1 cellular context compared by ENCODE assay signal in the genomic region with DNA sequence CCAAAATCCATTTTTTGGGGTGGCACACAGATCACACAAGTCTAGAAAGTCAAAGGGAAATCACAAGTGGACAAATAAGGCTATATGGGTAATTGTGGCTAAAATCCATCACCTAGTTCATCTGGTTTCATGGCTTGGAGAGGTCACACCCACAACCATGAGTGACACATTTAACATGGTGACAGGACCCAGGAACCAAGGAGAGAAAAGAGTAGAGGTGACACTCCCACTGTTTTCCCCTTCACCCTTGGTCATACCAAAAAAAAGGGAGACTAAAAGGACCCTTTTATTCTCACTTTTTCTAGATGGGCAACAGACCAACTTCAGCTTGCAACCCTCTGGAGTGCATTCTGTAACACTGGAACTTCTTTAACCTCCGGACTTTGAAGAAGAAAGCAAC.
TF ChIP-seq lines count a peak whose summit lies in the region.

No MANE protein-coding gene starts in this region.

TF ChIP-seq in GM23338, 12 proteins besides CTCF, POLR2A, EP300 and RAD21 (continued from another document):
- TF ChIP-seq, protein P1, sequence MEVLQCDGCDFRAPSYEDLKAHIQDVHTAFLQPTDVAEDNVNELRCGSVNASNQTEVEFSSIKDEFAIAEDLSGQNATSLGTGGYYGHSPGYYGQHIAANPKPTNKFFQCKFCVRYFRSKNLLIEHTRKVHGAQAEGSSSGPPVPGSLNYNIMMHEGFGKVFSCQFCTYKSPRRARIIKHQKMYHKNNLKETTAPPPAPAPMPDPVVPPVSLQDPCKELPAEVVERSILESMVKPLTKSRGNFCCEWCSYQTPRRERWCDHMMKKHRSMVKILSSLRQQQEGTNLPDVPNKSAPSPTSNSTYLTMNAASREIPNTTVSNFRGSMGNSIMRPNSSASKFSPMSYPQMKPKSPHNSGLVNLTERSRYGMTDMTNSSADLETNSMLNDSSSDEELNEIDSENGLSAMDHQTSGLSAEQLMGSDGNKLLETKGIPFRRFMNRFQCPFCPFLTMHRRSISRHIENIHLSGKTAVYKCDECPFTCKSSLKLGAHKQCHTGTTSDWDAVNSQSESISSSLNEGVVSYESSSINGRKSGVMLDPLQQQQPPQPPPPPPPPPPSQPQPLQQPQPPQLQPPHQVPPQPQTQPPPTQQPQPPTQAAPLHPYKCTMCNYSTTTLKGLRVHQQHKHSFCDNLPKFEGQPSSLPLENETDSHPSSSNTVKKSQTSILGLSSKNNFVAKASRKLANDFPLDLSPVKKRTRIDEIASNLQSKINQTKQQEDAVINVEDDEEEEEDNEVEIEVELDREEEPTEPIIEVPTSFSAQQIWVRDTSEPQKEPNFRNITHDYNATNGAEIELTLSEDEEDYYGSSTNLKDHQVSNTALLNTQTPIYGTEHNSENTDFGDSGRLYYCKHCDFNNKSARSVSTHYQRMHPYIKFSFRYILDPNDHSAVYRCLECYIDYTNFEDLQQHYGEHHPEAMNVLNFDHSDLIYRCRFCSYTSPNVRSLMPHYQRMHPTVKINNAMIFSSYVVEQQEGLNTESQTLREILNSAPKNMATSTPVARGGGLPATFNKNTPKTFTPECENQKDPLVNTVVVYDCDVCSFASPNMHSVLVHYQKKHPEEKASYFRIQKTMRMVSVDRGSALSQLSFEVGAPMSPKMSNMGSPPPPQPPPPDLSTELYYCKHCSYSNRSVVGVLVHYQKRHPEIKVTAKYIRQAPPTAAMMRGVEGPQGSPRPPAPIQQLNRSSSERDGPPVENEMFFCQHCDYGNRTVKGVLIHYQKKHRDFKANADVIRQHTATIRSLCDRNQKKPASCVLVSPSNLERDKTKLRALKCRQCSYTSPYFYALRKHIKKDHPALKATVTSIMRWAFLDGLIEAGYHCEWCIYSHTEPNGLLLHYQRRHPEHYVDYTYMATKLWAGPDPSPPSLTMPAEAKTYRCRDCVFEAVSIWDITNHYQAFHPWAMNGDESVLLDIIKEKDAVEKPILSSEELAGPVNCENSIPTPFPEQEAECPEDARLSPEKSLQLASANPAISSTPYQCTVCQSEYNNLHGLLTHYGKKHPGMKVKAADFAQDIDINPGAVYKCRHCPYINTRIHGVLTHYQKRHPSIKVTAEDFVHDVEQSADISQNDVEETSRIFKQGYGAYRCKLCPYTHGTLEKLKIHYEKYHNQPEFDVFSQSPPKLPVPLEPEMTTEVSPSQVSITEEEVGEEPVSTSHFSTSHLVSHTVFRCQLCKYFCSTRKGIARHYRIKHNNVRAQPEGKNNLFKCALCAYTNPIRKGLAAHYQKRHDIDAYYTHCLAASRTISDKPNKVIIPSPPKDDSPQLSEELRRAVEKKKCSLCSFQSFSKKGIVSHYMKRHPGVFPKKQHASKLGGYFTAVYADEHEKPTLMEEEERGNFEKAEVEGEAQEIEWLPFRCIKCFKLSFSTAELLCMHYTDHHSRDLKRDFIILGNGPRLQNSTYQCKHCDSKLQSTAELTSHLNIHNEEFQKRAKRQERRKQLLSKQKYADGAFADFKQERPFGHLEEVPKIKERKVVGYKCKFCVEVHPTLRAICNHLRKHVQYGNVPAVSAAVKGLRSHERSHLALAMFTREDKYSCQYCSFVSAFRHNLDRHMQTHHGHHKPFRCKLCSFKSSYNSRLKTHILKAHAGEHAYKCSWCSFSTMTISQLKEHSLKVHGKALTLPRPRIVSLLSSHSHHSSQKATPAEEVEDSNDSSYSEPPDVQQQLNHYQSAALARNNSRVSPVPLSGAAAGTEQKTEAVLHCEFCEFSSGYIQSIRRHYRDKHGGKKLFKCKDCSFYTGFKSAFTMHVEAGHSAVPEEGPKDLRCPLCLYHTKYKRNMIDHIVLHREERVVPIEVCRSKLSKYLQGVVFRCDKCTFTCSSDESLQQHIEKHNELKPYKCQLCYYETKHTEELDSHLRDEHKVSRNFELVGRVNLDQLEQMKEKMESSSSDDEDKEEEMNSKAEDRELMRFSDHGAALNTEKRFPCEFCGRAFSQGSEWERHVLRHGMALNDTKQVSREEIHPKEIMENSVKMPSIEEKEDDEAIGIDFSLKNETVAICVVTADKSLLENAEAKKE (CRISPR knock-in tag; IDR thresholded peaks at IDR 0.05) = no peak
- TF ChIP-seq NANOG (IDR thresholded peaks at IDR 0.05; ENCODE audit: borderline replicate concordance) (no peak), CREB1 (CRISPR knock-in tag; IDR thresholded peaks at IDR 0.05; ENCODE audit: low read depth) (no peak), EZH2phosphoT487 (IDR thresholded peaks at IDR 0.05; ENCODE audit: unreplicated experiment) (no peak), ETS1 (IDR thresholded peaks at IDR 0.05) (no peak), STAT1 (IDR thresholded peaks at IDR 0.05; ENCODE audit: unreplicated experiment) (no peak), ZNF114 (CRISPR knock-in tag; IDR thresholded peaks at IDR 0.05) (no peak), EZH2 (IDR thresholded peaks at IDR 0.05; ENCODE audit: low read depth, unreplicated experiment) (no peak)
- TF ChIP-seq, protein P2, sequence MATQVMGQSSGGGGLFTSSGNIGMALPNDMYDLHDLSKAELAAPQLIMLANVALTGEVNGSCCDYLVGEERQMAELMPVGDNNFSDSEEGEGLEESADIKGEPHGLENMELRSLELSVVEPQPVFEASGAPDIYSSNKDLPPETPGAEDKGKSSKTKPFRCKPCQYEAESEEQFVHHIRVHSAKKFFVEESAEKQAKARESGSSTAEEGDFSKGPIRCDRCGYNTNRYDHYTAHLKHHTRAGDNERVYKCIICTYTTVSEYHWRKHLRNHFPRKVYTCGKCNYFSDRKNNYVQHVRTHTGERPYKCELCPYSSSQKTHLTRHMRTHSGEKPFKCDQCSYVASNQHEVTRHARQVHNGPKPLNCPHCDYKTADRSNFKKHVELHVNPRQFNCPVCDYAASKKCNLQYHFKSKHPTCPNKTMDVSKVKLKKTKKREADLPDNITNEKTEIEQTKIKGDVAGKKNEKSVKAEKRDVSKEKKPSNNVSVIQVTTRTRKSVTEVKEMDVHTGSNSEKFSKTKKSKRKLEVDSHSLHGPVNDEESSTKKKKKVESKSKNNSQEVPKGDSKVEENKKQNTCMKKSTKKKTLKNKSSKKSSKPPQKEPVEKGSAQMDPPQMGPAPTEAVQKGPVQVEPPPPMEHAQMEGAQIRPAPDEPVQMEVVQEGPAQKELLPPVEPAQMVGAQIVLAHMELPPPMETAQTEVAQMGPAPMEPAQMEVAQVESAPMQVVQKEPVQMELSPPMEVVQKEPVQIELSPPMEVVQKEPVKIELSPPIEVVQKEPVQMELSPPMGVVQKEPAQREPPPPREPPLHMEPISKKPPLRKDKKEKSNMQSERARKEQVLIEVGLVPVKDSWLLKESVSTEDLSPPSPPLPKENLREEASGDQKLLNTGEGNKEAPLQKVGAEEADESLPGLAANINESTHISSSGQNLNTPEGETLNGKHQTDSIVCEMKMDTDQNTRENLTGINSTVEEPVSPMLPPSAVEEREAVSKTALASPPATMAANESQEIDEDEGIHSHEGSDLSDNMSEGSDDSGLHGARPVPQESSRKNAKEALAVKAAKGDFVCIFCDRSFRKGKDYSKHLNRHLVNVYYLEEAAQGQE (IDR thresholded peaks at IDR 0.05; ENCODE audit: unreplicated experiment) = no peak
